1 cellular context compared by ENCODE assay signal in genomic region chr17:8382880-8383142, GRCh38.
TF ChIP-seq lines count a peak whose summit lies in the region.

No MANE protein-coding gene starts in this region.

TF ChIP-seq in K562, 482 proteins besides CTCF, POLR2A, EP300 and RAD21 (continued from another document and continues in another):
- TF ChIP-seq CHD7 (IDR thresholded peaks at IDR 0.05; ENCODE audit: low read depth, low read length) (no peak), MYBL2 (IDR thresholded peaks at IDR 0.05; ENCODE audit: low read depth) (no peak), MYBL2 (CRISPR knock-in tag; IDR thresholded peaks at IDR 0.05; ENCODE audit: borderline replicate concordance) (no peak), STAT5B (CRISPR knock-in tag; IDR thresholded peaks at IDR 0.05) (no peak), NFIX (CRISPR knock-in tag; IDR thresholded peaks at IDR 0.05; ENCODE audit: low read depth) (no peak), XRCC3 (IDR thresholded peaks at IDR 0.05) (no peak), ZNF77 (CRISPR knock-in tag; IDR thresholded peaks at IDR 0.05) (no peak), C11orf30 (IDR thresholded peaks at IDR 0.05; ENCODE audit: low read depth) (no peak), ZNF212 (CRISPR knock-in tag; IDR thresholded peaks at IDR 0.05) (no peak), COPS2 (conservative IDR thresholded peaks at IDR 0.05) (no peak), ZNF512 (tag; IDR thresholded peaks at IDR 0.05) (no peak), HMGXB4 (CRISPR knock-in tag; IDR thresholded peaks at IDR 0.05) (no peak), OTX1 (CRISPR knock-in tag; IDR thresholded peaks at IDR 0.05) (no peak), PHB2 (IDR thresholded peaks at IDR 0.05; ENCODE audit: low read depth) (no peak), ELF4 (CRISPR knock-in tag; IDR thresholded peaks at IDR 0.05) (0 out of 2 replicates have a peak, but pooled peaks have one; percentile 41), EP400 (IDR thresholded peaks at IDR 0.05) (peak; percentile 95), IFI16 (CRISPR knock-in tag; IDR thresholded peaks at IDR 0.05) (no peak), KAT2B (IDR thresholded peaks at IDR 0.05; ENCODE audit: low read depth, low read length) (no peak), SUPT5H (IDR thresholded peaks at IDR 0.05) (no peak), E2F4 (CRISPR knock-in tag; IDR thresholded peaks at IDR 0.05; ENCODE audit: low read depth) (no peak), ZNF133 (CRISPR knock-in tag; IDR thresholded peaks at IDR 0.05) (no peak), SRSF7 (optimal IDR thresholded peaks at IDR 0.05; ENCODE audit: low read depth, low read length) (no peak), SAP30 (IDR thresholded peaks at IDR 0.05; ENCODE audit: borderline replicate concordance, insufficient read depth, low read depth, low read length, poor library complexity, severe bottlenecking) (peak; percentile 63), SP1 (CRISPR knock-in tag; IDR thresholded peaks at IDR 0.05) (0 out of 2 replicates have a peak, but pooled peaks have one; percentile 48), PHF8 (IDR thresholded peaks at IDR 0.05; ENCODE audit: borderline replicate concordance, low read length) (peak; percentile 79), CTCFL (IDR thresholded peaks at IDR 0.05; ENCODE audit: borderline replicate concordance, insufficient read depth, low read depth, low read length, poor library complexity, severe bottlenecking) (no peak), BRF2 (IDR thresholded peaks at IDR 0.05; ENCODE audit: borderline replicate concordance, insufficient read depth, insufficient read length) (no peak), ZBTB17 (CRISPR knock-in tag; IDR thresholded peaks at IDR 0.05) (no peak), SNRNP70 (optimal IDR thresholded peaks at IDR 0.05; ENCODE audit: low read depth, low read length) (no peak), ARID4B (CRISPR knock-in tag; IDR thresholded peaks at IDR 0.05) (peak; percentile 50; the same call in 1 of the 2 replicates)
